ENCODE assay signal across 8 cellular contexts in the genomic region with DNA sequence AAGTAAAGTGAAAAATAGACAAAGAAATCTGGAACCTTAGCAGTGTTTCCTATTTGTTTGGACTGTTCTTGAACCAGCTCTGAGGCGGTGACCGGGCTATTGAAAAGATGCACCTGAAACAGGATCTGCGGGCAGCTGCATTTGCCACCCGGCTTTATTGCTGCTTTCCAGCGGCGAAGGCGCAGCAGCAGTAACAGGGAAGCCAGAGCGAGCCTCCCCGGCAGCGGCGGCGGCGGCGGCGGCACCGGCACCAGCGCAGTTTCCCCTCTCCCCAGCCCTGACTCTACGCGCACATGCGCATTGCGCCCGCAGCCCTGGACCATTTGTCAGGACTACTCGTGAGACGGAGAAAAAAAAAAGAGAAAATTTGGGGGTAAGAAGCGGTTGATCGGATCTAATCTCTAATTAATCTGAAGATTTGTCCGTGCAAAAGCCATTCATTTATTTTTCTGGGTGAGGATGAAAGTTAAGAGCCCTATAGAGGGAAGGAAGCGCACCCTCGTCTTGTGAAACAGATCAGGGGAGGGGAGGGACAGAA. TPM values are rescaled to one million over a fixed set of nuclear protein-coding genes. Genes with fewer than 3 reads are reported as not detected.
DNase-seq lines count a peak whose midpoint lies in the region; ATAC-seq and TF ChIP-seq lines count a peak whose summit lies in the region.

A gene (plus strand): TSS at position 290 of the 538 bp plus-strand sequence. CDS start 24,119 bp downstream, outside the sequence.

- no peaks in the 10 kb centered on the region for H3K4me1 Mint-ChIP-seq in Calu3 (ENCODE audit: low read depth, unreplicated experiment)
- H3K4me1 Mint-ChIP-seq in naive thymus-derived CD4-positive, alpha-beta T cell: peaks cover 8 to 32% (median 23%) of the 10 kb centered on the region in 7 donors

- peak within 1 kb of the TSS; percentile 90 for H3K4me3 Mint-ChIP-seq in Calu3 (ENCODE audit: low read depth, unreplicated experiment)
- H3K4me3 Mint-ChIP-seq in naive thymus-derived CD4-positive, alpha-beta T cell: peak within 1 kb of the TSS; percentile 96 to 100 (median 100)

- no TSS peak for BruUV-seq in Calu3 (replicated peaks; lab: Mats Ljungman, UMichigan)
- BruUV-seq in IMR-90 (replicated peaks; lab: Mats Ljungman, UMichigan): no TSS peak

- dilution Hi-C loops in IMR-90 (cut with HindIII; ENCODE audit: low sequenced_read_pairs, unreplicated experiment): no loop called here

- 4% methylated on average over 5 of the region's 29 CpGs; no CpG with 5 or more reads in 1 of the 2 experiments for WGBS in IMR-90 (ENCODE audit: extremely low coverage in 2 of 2, insufficient read length in 1 of 2), 2 experiments

- H3K56ac ChIP-seq in IMR-90 (ENCODE audit: extremely low read depth, insufficient read depth, low read length): peak within 1 kb of the TSS; percentile 71

- peak within 1 kb of the TSS; percentile 21 for H2BK5ac ChIP-seq in IMR-90 (ENCODE audit: low read depth, low read length, poor library complexity, severe bottlenecking)

- peak within 1 kb of the TSS; percentile 77 for H2AK9ac ChIP-seq in IMR-90 (replicated peaks; ENCODE audit: low read depth, low read length, poor library complexity)

- POLR2A ChIA-PET in IMR-90 (lab: Charles Lee; ENCODE audit: unreplicated experiment): no interaction called here
- POLR2A ChIA-PET in naive thymus-derived CD4-positive, alpha-beta T cell (lab: Charles Lee): interaction anchor here (1.1 kb wide), 1 partner anchor 114 kb away, joined by 3 read pairs; no protein-coding TSS in a partner anchor

- H2BK120ac ChIP-seq in IMR-90 (ENCODE audit: low read depth, low read length): peak within 1 kb of the TSS; percentile 52; the same call in 1 of the 2 replicates

- H2AK5ac ChIP-seq in IMR-90 (ENCODE audit: low read depth, low read length): no peak within 1 kb of the TSS

- H3K27ac ChIP-seq in IMR-90 (ENCODE audit: insufficient read depth, low read length): peak within 1 kb of the TSS; percentile 39
- peak within 1 kb of the TSS; percentile 77 for H3K27ac ChIP-seq in naive thymus-derived CD4-positive, alpha-beta T cell (ENCODE audit: low read depth, low read length)

- H4K8ac ChIP-seq in IMR-90 (ENCODE audit: low read depth in 2 of 2, low read length in 2 of 2): peak within 1 kb of the TSS in 1 of 2 experiments; percentile 59; a peak in 2 of 4 replicates

- TF ChIP-seq RAD21 in IMR-90 (IDR thresholded peaks at IDR 0.05; ENCODE audit: low read length): no peak

- H3K9ac ChIP-seq in IMR-90 (ENCODE audit: low read depth, low read length): peak within 1 kb of the TSS; percentile 71

- H3K14ac ChIP-seq in IMR-90 (replicated peaks; ENCODE audit: low read depth, low read length): peak within 1 kb of the TSS; percentile 73

- H3K4me1 ChIP-seq in IMR-90 (ENCODE audit: control insufficient read depth, insufficient read depth, low read length): no peaks in the 10 kb centered on the region
- peaks cover 5 to 14% of the 10 kb centered on the region in 2 donors for H3K4me1 ChIP-seq in naive thymus-derived CD4-positive, alpha-beta T cell (ENCODE audit: control insufficient read depth in 2 of 2, insufficient read depth in 2 of 2, low read length in 2 of 2)

- no peaks in the 10 kb centered on the region for H3K9me3 ChIP-seq in IMR-90 (ENCODE audit: control insufficient read depth, insufficient read depth, low read length)
- no peaks in the 10 kb centered on the region for H3K9me3 ChIP-seq in naive thymus-derived CD4-positive, alpha-beta T cell (ENCODE audit: control insufficient read depth in 2 of 3, low read length in 3 of 3)

- H3K27me3 ChIP-seq in IMR-90 (ENCODE audit: control insufficient read depth, insufficient read depth, low read length): no peaks in the 10 kb centered on the region
- H3K27me3 ChIP-seq in naive thymus-derived CD4-positive, alpha-beta T cell (ENCODE audit: control insufficient read depth in 2 of 2, insufficient read depth in 2 of 2, low read length in 2 of 2): no peaks in the 10 kb centered on the region

- no peak for TF ChIP-seq CTCF in Calu3 (IDR thresholded peaks at IDR 0.05; ENCODE audit: unreplicated experiment)
- TF ChIP-seq CTCF in IMR-90 (conservative IDR thresholded peaks at IDR 0.05; ENCODE audit: low read depth, low read length): no peak
- TF ChIP-seq CTCF in fibroblast of mammary gland (conservative IDR thresholded peaks at IDR 0.05; ENCODE audit: control insufficient read depth, insufficient read depth, low read depth, low read length): no peak

- H3K4me3 ChIP-seq in IMR-90 (ENCODE audit: insufficient read depth, low read depth, low read length) (peak within 1 kb of the TSS; percentile 86), fibroblast of mammary gland (ENCODE audit: control insufficient read depth, low read depth, low read length) (peak within 1 kb of the TSS; percentile 97)
- H3K4me3 ChIP-seq in naive thymus-derived CD4-positive, alpha-beta T cell (ENCODE audit: low read length): peak within 1 kb of the TSS; percentile 100

- peak within 1 kb of the TSS; percentile 10 for H3K18ac ChIP-seq in IMR-90 (ENCODE audit: low read depth, low read length)

- CTCF ChIA-PET in Calu3 (lab: Charles Lee) (no interaction called here), IMR-90 (lab: Yijun Ruan, JAX) (no interaction called here)
- CTCF ChIA-PET in naive thymus-derived CD4-positive, alpha-beta T cell (lab: Charles Lee): interaction anchor here (0.6 kb wide), 1 partner anchor 183 kb away, joined by 3 read pairs; no protein-coding TSS in a partner anchor

- peak within 1 kb of the TSS; percentile 62 for H4K91ac ChIP-seq in IMR-90 (ENCODE audit: insufficient read depth, low read depth, low read length)

- no peaks in the 10 kb centered on the region for H3K36me3 ChIP-seq in IMR-90 (ENCODE audit: control insufficient read depth, insufficient read depth, low read length)
- H3K36me3 ChIP-seq in naive thymus-derived CD4-positive, alpha-beta T cell (ENCODE audit: control insufficient read depth in 2 of 3, insufficient read depth in 3 of 3, low read length in 3 of 3): peaks cover 0 to 12% (median 0%) of the 10 kb centered on the region in 3 experiments

- peaks cover 24% of the 10 kb centered on the region for H3K36me3 Mint-ChIP-seq in Calu3 (ENCODE audit: insufficient read depth, unreplicated experiment)
- H3K36me3 Mint-ChIP-seq in naive thymus-derived CD4-positive, alpha-beta T cell: peaks cover 0 to 8% (median 5%) of the 10 kb centered on the region in 5 donors

- H3K23ac ChIP-seq in IMR-90 (ENCODE audit: low read depth, low read length): peak within 1 kb of the TSS; percentile 55

- H3K4me2 ChIP-seq in IMR-90 (ENCODE audit: low read depth, low read length): peak within 1 kb of the TSS; percentile 87

- H3K4ac ChIP-seq in IMR-90 (ENCODE audit: low read depth, low read length): peak within 1 kb of the TSS; percentile 66

- H3K79me1 ChIP-seq in IMR-90 (ENCODE audit: low read depth in 1 of 2, low read length in 2 of 2): peaks cover 6 to 7% of the 10 kb centered on the region in 2 experiments; a peak in 2 of 4 replicates

- TF ChIP-seq POLR2A in IMR-90 (IDR thresholded peaks at IDR 0.05; ENCODE audit: low read depth, low read length): no peak

- H4K20me1 ChIP-seq in IMR-90 (ENCODE audit: insufficient read depth, low read length): no peaks in the 10 kb centered on the region

- H4K5ac ChIP-seq in IMR-90 (ENCODE audit: low read depth, low read length): no peak within 1 kb of the TSS

- H2BK15ac ChIP-seq in IMR-90 (ENCODE audit: low read depth, low read length): no peak within 1 kb of the TSS

- intact Hi-C loops in Calu3 (cut with micrococcal nuclease; ENCODE audit: unreplicated experiment): loop anchor here (1.0 kb wide), 1 partner anchor 267 kb away; no protein-coding TSS in a partner anchor
- intact Hi-C loops in IMR-90 (cut with micrococcal nuclease): loop anchor here (2.0 kb wide), 1 partner anchor 252 kb away; no protein-coding TSS in a partner anchor
- intact Hi-C loops in naive thymus-derived CD4-positive, alpha-beta T cell (cut with micrococcal nuclease): loop anchor here (1.0 to 5.0 kb wide), 4 partner anchors 10 to 1609 kb away; a partner anchor contains a TSS

- peak; percentile 84 for DNase-seq in Calu3
- DNase-seq in IMR-90: peak; percentile 83
- DNase-seq in RKO (ENCODE audit: low spot score): peak; percentile 80
- DNase-seq in activated T-helper 1 cell treated with anti-CD3 and anti-CD28 coated beads, Interleukin-2, amount 50 U/mL, for 16 hours (ENCODE audit: low read depth in 1 of 2, low spot score in 1 of 2): peak; percentile 72 to 75
- peak; percentile 77 for DNase-seq in fibroblast of mammary gland (ENCODE audit: low read depth)
- peak; percentile 77 to 88 (median 86) for DNase-seq in naive thymus-derived CD4-positive, alpha-beta T cell
- DNase-seq in stimulated activated CD8-positive, alpha-beta memory T cell treated with anti-CD3 and anti-CD28 coated beads, Interleukin-7, amount 100 ng/mL, for 48 hours (ENCODE audit: extremely low read depth in 1 of 2, low read depth in 1 of 2): peak; percentile 67 to 81

- H3K9me1 ChIP-seq in IMR-90 (ENCODE audit: insufficient read depth, low read length): no peaks in the 10 kb centered on the region

- peak within 1 kb of the TSS; percentile 96 for H2AFZ ChIP-seq in IMR-90 (replicated peaks; ENCODE audit: low read length, poor library complexity)

- in situ Hi-C loops in IMR-90 (cut with MboI; ENCODE audit: low sequenced_read_pairs): no loop called here

- no peak within 1 kb of the TSS for H2BK20ac ChIP-seq in IMR-90 (ENCODE audit: low read depth, low read length)

- no peaks in the 10 kb centered on the region for H3K9me3 Mint-ChIP-seq in Calu3 (ENCODE audit: low read depth, unreplicated experiment)
- H3K9me3 Mint-ChIP-seq in naive thymus-derived CD4-positive, alpha-beta T cell: peaks cover 0 to 6% (median 0%) of the 10 kb centered on the region in 11 donors

- ATAC-seq in GM21529 (IDR thresholded peaks at IDR 0.05; ENCODE audit: unreplicated experiment) (peak; percentile 71), IMR-90 (ENCODE audit: low read depth) (peak; percentile 80)
- ATAC-seq in naive thymus-derived CD4-positive, alpha-beta T cell: peak; percentile 83

- no peaks in the 10 kb centered on the region for H3K27me3 Mint-ChIP-seq in Calu3 (ENCODE audit: unreplicated experiment)
- H3K27me3 Mint-ChIP-seq in naive thymus-derived CD4-positive, alpha-beta T cell: peaks cover 0 to 37% (median 0%) of the 10 kb centered on the region in 5 donors

- H3K27ac Mint-ChIP-seq in Calu3 (ENCODE audit: unreplicated experiment): peak within 1 kb of the TSS; percentile 90
- peak within 1 kb of the TSS; percentile 96 to 100 (median 97) for H3K27ac Mint-ChIP-seq in naive thymus-derived CD4-positive, alpha-beta T cell

RNA-seq across cellular contexts. Expression of the gene that starts here (rescaled TPM):
- total RNA-seq in Calu3 (2022) (9.6 and 13.4 TPM in 2 replicates), IMR-90 (2012; rRNA removed) (7.2 and 14.4 TPM in 2 replicates)
- 8.4 and 10.9 TPM in 2 replicates for polyA plus RNA-seq in IMR-90 (2012; rRNA removed)
- 0.79 and 3.6 TPM in 2 replicates for polyA plus RNA-seq in IMR-90 (2012; cell fraction: cytosol; rRNA removed)
- 1.4 and 22.5 TPM in 2 replicates for polyA plus RNA-seq in IMR-90 (2012; cell fraction: nucleus; rRNA removed; ENCODE audit: low replicate concordance)
- 10 to 100 TPM; 15.0 to 47.5 (median 38.7) TPM for total RNA-seq in naive thymus-derived CD4-positive, alpha-beta T cell
- 1 to 10 TPM; 4.8 to 5.5 TPM for polyA plus RNA-seq in naive thymus-derived CD4-positive, alpha-beta T cell

Comparison
In these comparisons a context has a peak if more than half of its experiments do, and no peak if none do; other contexts are left out.
1. Peak in every context shown above with its lines: DNase-seq, ATAC-seq, H3K4me3 ChIP-seq and H3K27ac ChIP-seq.